17 cellular contexts compared by ENCODE assay signal in genomic region chrX:44228621-44229020, GRCh38.
DNase-seq lines count a peak whose midpoint lies in the region; ATAC-seq, FAIRE-seq and TF ChIP-seq lines count a peak whose summit lies in the region.
"Had no signal": no experiment of that assay in that cellular context is flagged by ENCODE, and none has a peak within 500 bp of the region (broad histone marks: within the 10 kb centered on the region; RNA-seq: fewer than 3 reads in every experiment).

No MANE protein-coding gene starts in this region.

- peak; percentile 9 for FAIRE-seq in GM18507 (lab: Jason Lieb, UNC)
- no peak for FAIRE-seq in H54 (lab: Jason Lieb, UNC)

- H3K27ac ChIP-seq in cingulate gyrus (ENCODE audit: low read depth, low read length) (peak overlapping the region; percentile 70), adrenal gland (no peak overlapping the region)
- H3K27ac ChIP-seq: HL-60, upper lobe of right lung had no signal

- 56 to 80% (median 69%) methylated on average over 4 of the region's 4 CpGs for WGBS in adrenal gland, 4 donors

- no peaks in the 10 kb centered on the region for H3K9me3 ChIP-seq in adrenal gland (replicated peaks in 1 of 3)
- H3K9me3 ChIP-seq: sigmoid colon, upper lobe of right lung had no signal

- ATAC-seq in GM21786 (IDR thresholded peaks at IDR 0.05; ENCODE audit: unreplicated experiment), result peak; percentile 68
- ATAC-seq in HG03520 (IDR thresholded peaks at IDR 0.05; ENCODE audit: unreplicated experiment), result peak; percentile 68
- ATAC-seq: naive thymus-derived CD8-positive, alpha-beta T cell; upper lobe of right lung had no signal

- no peak overlapping the region for H3K4me3 ChIP-seq in adrenal gland
- H3K4me3 ChIP-seq: sigmoid colon, upper lobe of right lung had no signal

- peaks cover 7% of the 10 kb centered on the region for H3K27me3 ChIP-seq in adrenal gland
- H3K27me3 ChIP-seq: sigmoid colon, upper lobe of right lung had no signal

- no peaks in the 10 kb centered on the region for H3K36me3 ChIP-seq in adrenal gland (replicated peaks in 1 of 2)
- H3K36me3 ChIP-seq: sigmoid colon, upper lobe of right lung had no signal

- no peak for TF ChIP-seq POLR2A in H54 (IDR thresholded peaks at IDR 0.05; ENCODE audit: low read depth, low read length)
- TF ChIP-seq POLR2A in adrenal gland (IDR thresholded peaks at IDR 0.05), result no peak

- DNase-seq in GM18507 (ENCODE audit: extremely low spot score, insufficient read length, low read depth), result no peak
- no peak for DNase-seq in H54 (ENCODE audit: insufficient read length, low spot score)
- DNase-seq in HK-2 (ENCODE audit: unreplicated experiment), result no peak
- no peak for DNase-seq in T-helper 2 cell
- DNase-seq in adrenal gland, result no peak
- DNase-seq: activated CD4-positive, alpha-beta T cell treated with anti-CD3 and anti-CD28 coated beads, Interleukin-2, amount 50 U/mL, for 4 hours; activated naive CD4-positive, alpha-beta T cell; AML-193; naive thymus-derived CD8-positive, alpha-beta T cell; NCI-H774; sigmoid colon; SW 1271; upper lobe of right lung had no signal

- intact Hi-C loops in adrenal gland (cut with DNase I), result no loop called here

- no peaks in the 10 kb centered on the region for H3K4me1 ChIP-seq in adrenal gland (replicated peaks in 1 of 2)
- H3K4me1 ChIP-seq: upper lobe of right lung had no signal

- no peak for TF ChIP-seq CTCF in adrenal gland (IDR thresholded peaks at IDR 0.05)
